In the genomic region with DNA sequence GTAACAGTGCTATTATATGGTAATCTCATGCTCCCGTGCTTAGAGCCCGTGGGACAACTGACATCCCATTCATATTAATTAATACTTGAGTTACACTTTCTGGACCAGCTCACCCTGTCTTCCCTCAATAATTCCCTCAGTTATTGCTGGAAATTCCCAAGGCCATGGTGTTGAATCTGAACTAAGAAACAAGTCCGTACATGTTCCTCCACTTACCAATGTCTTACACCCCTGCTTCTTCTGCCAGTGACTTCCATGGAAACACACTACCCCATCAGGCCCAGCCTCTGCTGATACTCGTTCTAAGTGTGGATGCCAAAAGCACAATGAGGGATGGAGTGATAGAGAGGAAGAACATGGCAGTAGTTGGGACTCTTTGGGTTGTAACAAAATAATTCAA, we compare ENCODE assay signal across 12 cellular contexts.
DNase-seq lines count a peak whose midpoint lies in the region; ATAC-seq, FAIRE-seq and TF ChIP-seq lines count a peak whose summit lies in the region.
"Had no signal": no experiment of that assay in that cellular context is flagged by ENCODE, and none has a peak within 500 bp of the region (broad histone marks: within the 10 kb centered on the region; RNA-seq: fewer than 3 reads in every experiment).

No MANE protein-coding gene starts in this region.

- no peak for TF ChIP-seq EP300 in SK-N-SH (IDR thresholded peaks at IDR 0.05; ENCODE audit: borderline replicate concordance in 1 of 2, low read depth in 1 of 2, low read length in 1 of 2)

- H2BK12ac ChIP-seq in trophoblast cell (ENCODE audit: low read length) = peak overlapping the region; percentile 60

- TF ChIP-seq POLR2A in IMR-90 (IDR thresholded peaks at IDR 0.05; ENCODE audit: low read depth, low read length) = no peak

- H2BK120ac ChIP-seq in IMR-90 (ENCODE audit: low read depth, low read length) = peak overlapping the region; percentile 47; the same call in 1 of the 2 replicates
- H2BK120ac ChIP-seq in trophoblast cell (ENCODE audit: insufficient read depth, low read length, poor library complexity) = no peak overlapping the region

- in situ Hi-C loops in IMR-90 (cut with MboI; ENCODE audit: low sequenced_read_pairs) = no loop called here

- CTCF ChIA-PET in IMR-90 (lab: Yijun Ruan, JAX) (no interaction called here), SK-N-SH (lab: Yijun Ruan, JAX) (no interaction called here)

- H3K36me3 ChIP-seq in IMR-90 (ENCODE audit: control insufficient read depth, insufficient read depth, low read length) (no peaks in the 10 kb centered on the region), bronchial epithelial cell (ENCODE audit: control insufficient read depth, insufficient read depth, low read length) (no peaks in the 10 kb centered on the region), keratinocyte (ENCODE audit: control insufficient read depth in 2 of 2, extremely low read depth in 1 of 2, insufficient read depth in 2 of 2, low read length in 2 of 2) (no peaks in the 10 kb centered on the region), trophoblast cell (ENCODE audit: control insufficient read depth in 1 of 2, insufficient read depth in 2 of 2, low read length in 2 of 2) (no peaks in the 10 kb centered on the region), SK-N-SH (replicated peaks in 1 of 2; ENCODE audit: control insufficient read depth in 1 of 2, insufficient read depth in 2 of 2, low read length in 1 of 2) (no peaks in the 10 kb centered on the region)
- H3K36me3 ChIP-seq: HAP-1 had no signal

- peak overlapping the region; percentile 99 for H3K18ac ChIP-seq in IMR-90 (ENCODE audit: low read depth, low read length)
- H3K18ac ChIP-seq in trophoblast cell (ENCODE audit: low read length) = peak overlapping the region; percentile 84

- no peak overlapping the region for H3K4ac ChIP-seq in IMR-90 (ENCODE audit: low read depth, low read length)
- no peak overlapping the region for H3K4ac ChIP-seq in trophoblast cell (ENCODE audit: low read depth, low read length)

- H2AK5ac ChIP-seq in IMR-90 (ENCODE audit: low read depth, low read length) (no peak overlapping the region), trophoblast cell (ENCODE audit: low read length) (no peak overlapping the region)

- dilution Hi-C loops in IMR-90 (cut with HindIII; ENCODE audit: low sequenced_read_pairs, unreplicated experiment) (no loop called here), keratinocyte (cut with MboI; ENCODE audit: extremely low pct_ligation_motif_present, low sequenced_read_pairs) (no loop called here)

- H3K4me1 ChIP-seq in IMR-90 (ENCODE audit: control insufficient read depth, insufficient read depth, low read length) (no peaks in the 10 kb centered on the region), keratinocyte (ENCODE audit: control insufficient read depth, extremely low read depth, insufficient read depth, low read length) (peaks cover 9% of the 10 kb centered on the region), trophoblast cell (ENCODE audit: control insufficient read depth in 1 of 2, insufficient read depth in 2 of 2, low read length in 2 of 2) (no peaks in the 10 kb centered on the region), SK-N-SH (ENCODE audit: control insufficient read depth in 1 of 2, insufficient read depth in 2 of 2, low read depth in 1 of 2, low read length in 1 of 2) (peaks cover 0 to 4% of the 10 kb centered on the region in 2 experiments; a peak in 2 of 4 replicates)
- H3K4me1 ChIP-seq: Caco-2, HAP-1 had no signal

- FAIRE-seq in bronchial epithelial cell (lab: Jason Lieb, UNC) = no peak
- FAIRE-seq in keratinocyte (lab: Jason Lieb, UNC) = peak; percentile 85

- H4K8ac ChIP-seq in IMR-90 (ENCODE audit: low read depth in 2 of 2, low read length in 2 of 2) (peak overlapping the region in 1 of 2 experiments; percentile 45; a peak in 2 of 4 replicates), trophoblast cell (ENCODE audit: low read depth, low read length) (no peak overlapping the region)

- H4K91ac ChIP-seq in IMR-90 (ENCODE audit: insufficient read depth, low read depth, low read length) (peak overlapping the region; percentile 15; the same call in 1 of the 2 replicates), trophoblast cell (ENCODE audit: low read depth, low read length) (peak overlapping the region; percentile 32)

- no peaks in the 10 kb centered on the region for H3K79me2 ChIP-seq in keratinocyte (ENCODE audit: control insufficient read depth, insufficient read depth, low read length)
- H3K79me2 ChIP-seq in trophoblast cell (ENCODE audit: control insufficient read depth, insufficient read depth, low read length, poor library complexity) = no peaks in the 10 kb centered on the region
- H3K79me2 ChIP-seq in SK-N-SH (ENCODE audit: insufficient read depth) = no peaks in the 10 kb centered on the region

- intact Hi-C loops in IMR-90 (cut with micrococcal nuclease) = loop anchor here (5.0 kb wide), 1 partner anchor 49 kb away; no protein-coding TSS in a partner anchor

- no peak for DNase-seq in IMR-90
- peak; percentile 76 for DNase-seq in bronchial epithelial cell (ENCODE audit: low read depth)
- DNase-seq in keratinocyte (ENCODE audit: low read depth, low spot score) = no peak
- DNase-seq in trophoblast cell = no peak
- no peak for DNase-seq in SK-N-SH
- no peak for DNase-seq in H4 (ENCODE audit: low spot score)
- DNase-seq in DMS153 treated with DMSO at 0.1 percent for 48 hours (lab: John Stamatoyannopoulos, UW; ENCODE audit: unreplicated experiment) = no peak
- DNase-seq: Caco-2; CD8-positive, alpha-beta memory T cell; DMS53; KBM-7 had no signal

- H3F3A ChIP-seq in SK-N-SH (replicated peaks; ENCODE audit: insufficient read depth) = no peaks in the 10 kb centered on the region

- POLR2A ChIA-PET in IMR-90 (lab: Charles Lee; ENCODE audit: unreplicated experiment) = no interaction called here
- POLR2A ChIA-PET in SK-N-SH (lab: Yijun Ruan, JAX) = no interaction called here

- H3K27me3 ChIP-seq in IMR-90 (ENCODE audit: control insufficient read depth, insufficient read depth, low read length) (no peaks in the 10 kb centered on the region), bronchial epithelial cell (ENCODE audit: control insufficient read depth, insufficient read depth, low read length) (no peaks in the 10 kb centered on the region), keratinocyte (ENCODE audit: control insufficient read depth, extremely low read depth, insufficient read depth, low read length) (no peaks in the 10 kb centered on the region), trophoblast cell (ENCODE audit: insufficient read depth, low read length) (no peaks in the 10 kb centered on the region), SK-N-SH (ENCODE audit: insufficient read depth) (no peaks in the 10 kb centered on the region)

- H2AFZ ChIP-seq in IMR-90 (replicated peaks; ENCODE audit: low read length, poor library complexity) = peak overlapping the region; percentile 34
- peak overlapping the region; percentile 69 for H2AFZ ChIP-seq in keratinocyte (ENCODE audit: control insufficient read depth, low read length)
- no peak overlapping the region for H2AFZ ChIP-seq in trophoblast cell (ENCODE audit: insufficient read depth, low read length, poor library complexity)
- H2AFZ ChIP-seq in SK-N-SH (ENCODE audit: low read depth) = no peak overlapping the region

- H4K20me1 ChIP-seq in IMR-90 (ENCODE audit: insufficient read depth, low read length) (no peaks in the 10 kb centered on the region), keratinocyte (ENCODE audit: control insufficient read depth, extremely low read depth, insufficient read depth, low read length) (no peaks in the 10 kb centered on the region), SK-N-SH (ENCODE audit: insufficient read depth) (no peaks in the 10 kb centered on the region)

- H2BK15ac ChIP-seq in IMR-90 (ENCODE audit: low read depth, low read length) = peak overlapping the region; percentile 54; the same call in 1 of the 3 replicates

- H2AK9ac ChIP-seq in IMR-90 (replicated peaks; ENCODE audit: low read depth, low read length, poor library complexity) = no peak overlapping the region

- H3K27ac ChIP-seq in IMR-90 (ENCODE audit: insufficient read depth, low read length) (no peak overlapping the region), keratinocyte (ENCODE audit: control insufficient read depth, insufficient read depth, low read length) (no peak overlapping the region), trophoblast cell (ENCODE audit: low read depth, low read length) (no peak overlapping the region), SK-N-SH (ENCODE audit: low read depth in 2 of 2, low read length in 1 of 2) (no peak overlapping the region; a peak in 1 of 4 replicates)

- peak overlapping the region; percentile 24 for H2BK5ac ChIP-seq in IMR-90 (ENCODE audit: low read depth, low read length, poor library complexity, severe bottlenecking)
- peak overlapping the region; percentile 80 for H2BK5ac ChIP-seq in trophoblast cell (ENCODE audit: low read depth, low read length, poor library complexity)

- BruUV-seq in IMR-90 (replicated peaks; lab: Mats Ljungman, UMichigan) = no TSS peak

- no peak for TF ChIP-seq CTCF in IMR-90 (conservative IDR thresholded peaks at IDR 0.05; ENCODE audit: low read depth, low read length)
- TF ChIP-seq CTCF in bronchial epithelial cell (IDR thresholded peaks at IDR 0.05; ENCODE audit: insufficient read depth, low read length, severe bottlenecking) = no peak
- TF ChIP-seq CTCF in keratinocyte (optimal IDR thresholded peaks at IDR 0.05 in 1 of 3, IDR thresholded peaks at IDR 0.05 in 1 of 3, conservative IDR thresholded peaks at IDR 0.05 in 1 of 3; ENCODE audit: extremely low read depth in 1 of 3, insufficient read depth in 2 of 3, low read length in 3 of 3) = no peak
- TF ChIP-seq CTCF in SK-N-SH (IDR thresholded peaks at IDR 0.05) = no peak

- no peak for ATAC-seq in IMR-90 (ENCODE audit: low read depth)

- H3K23ac ChIP-seq in IMR-90 (ENCODE audit: low read depth, low read length) = 0 out of 2 replicates have a peak overlapping the region, but pooled peaks have one; percentile 41
- no peak overlapping the region for H3K23ac ChIP-seq in trophoblast cell (ENCODE audit: low read length)

- WGBS in IMR-90 (ENCODE audit: extremely low coverage in 2 of 2, insufficient read length in 1 of 2), 2 experiments = no CpG with 5 or more reads among the region's 4 CpGs
- WGBS in trophoblast cell (ENCODE audit: extremely low coverage, insufficient coverage, insufficient read length) = no CpG with 5 or more reads among the region's 4 CpGs
- 75% methylated on average over 4 of the region's 4 CpGs for WGBS in SK-N-SH (ENCODE audit: low lambda C conversion rate)

- H3K9me2 ChIP-seq in SK-N-SH = no peaks in the 10 kb centered on the region

- no peaks in the 10 kb centered on the region for H3K9me1 ChIP-seq in IMR-90 (ENCODE audit: insufficient read depth, low read length)
- no peaks in the 10 kb centered on the region for H3K9me1 ChIP-seq in keratinocyte (ENCODE audit: control insufficient read depth, extremely low read depth, insufficient read depth, low read length)

- H3K56ac ChIP-seq in IMR-90 (ENCODE audit: extremely low read depth, insufficient read depth, low read length) = no peak overlapping the region

- H2BK20ac ChIP-seq in IMR-90 (ENCODE audit: low read depth, low read length) = peak overlapping the region; percentile 8; the same call in 1 of the 2 replicates

- H3K9ac ChIP-seq in IMR-90 (ENCODE audit: low read depth, low read length) (no peak overlapping the region), keratinocyte (ENCODE audit: control insufficient read depth, extremely low read depth, insufficient read depth, low read length) (no peak overlapping the region), trophoblast cell (ENCODE audit: low read length) (no peak overlapping the region), SK-N-SH (no peak overlapping the region)

- 0 out of 2 replicates have a peak overlapping the region, but pooled peaks have one; percentile 2 for H3K14ac ChIP-seq in IMR-90 (replicated peaks; ENCODE audit: low read depth, low read length)
- no peak overlapping the region for H3K14ac ChIP-seq in trophoblast cell (ENCODE audit: low read length)

- peak overlapping the region; percentile 99; the same call in 1 of the 2 replicates for H4K5ac ChIP-seq in IMR-90 (ENCODE audit: low read depth, low read length)

- H3K9me3 ChIP-seq in IMR-90 (ENCODE audit: control insufficient read depth, insufficient read depth, low read length) = no peaks in the 10 kb centered on the region
- no peaks in the 10 kb centered on the region for H3K9me3 ChIP-seq in keratinocyte (ENCODE audit: control insufficient read depth, low read depth, low read length)
- H3K9me3 ChIP-seq in trophoblast cell (ENCODE audit: insufficient read depth, low read depth, low read length) = no peaks in the 10 kb centered on the region
- no peaks in the 10 kb centered on the region for H3K9me3 ChIP-seq in SK-N-SH
- H3K9me3 ChIP-seq: Caco-2, HAP-1 had no signal

- no peak overlapping the region for H4K12ac ChIP-seq in trophoblast cell (ENCODE audit: low read depth, low read length)

- H3K4me2 ChIP-seq in IMR-90 (ENCODE audit: low read depth, low read length) (no peak overlapping the region), keratinocyte (ENCODE audit: control insufficient read depth, extremely low read depth, insufficient read depth, low read depth, low read length) (peak overlapping the region; percentile 52), trophoblast cell (ENCODE audit: low read length) (no peak overlapping the region), SK-N-SH (no peak overlapping the region)

- TF ChIP-seq RAD21 in IMR-90 (IDR thresholded peaks at IDR 0.05; ENCODE audit: low read length) (no peak), SK-N-SH (IDR thresholded peaks at IDR 0.05; ENCODE audit: low read length) (no peak)

- H3K4me3 ChIP-seq in IMR-90 (ENCODE audit: insufficient read depth, low read depth, low read length) = no peak overlapping the region
- no peak overlapping the region for H3K4me3 ChIP-seq in bronchial epithelial cell (ENCODE audit: low read depth, low read length)
- H3K4me3 ChIP-seq in keratinocyte (ENCODE audit: control insufficient read depth in 2 of 3, extremely low read depth in 1 of 3, insufficient read depth in 2 of 3, low read depth in 1 of 3, low read length in 3 of 3) = no peak overlapping the region
- no peak overlapping the region for H3K4me3 ChIP-seq in trophoblast cell (ENCODE audit: low read depth, low read length)
- H3K4me3 ChIP-seq in SK-N-SH (ENCODE audit: low read depth in 2 of 2, low read length in 1 of 2) = no peak overlapping the region
- H3K4me3 ChIP-seq: HAP-1 had no signal

- no peaks in the 10 kb centered on the region for H3K79me1 ChIP-seq in IMR-90 (ENCODE audit: low read depth in 1 of 2, low read length in 2 of 2)
- H3K79me1 ChIP-seq in trophoblast cell (ENCODE audit: low read length) = no peaks in the 10 kb centered on the region

Comparison
In these comparisons a context has a peak if more than half of its experiments do, and no peak if none do; other contexts are left out.
1. H2AFZ ChIP-seq: peak in IMR-90 (single experiment) and keratinocyte (single experiment); none in trophoblast cell (single experiment) and SK-N-SH (single experiment).